ENCODE assay signal across 4 cellular contexts in the genomic region with DNA sequence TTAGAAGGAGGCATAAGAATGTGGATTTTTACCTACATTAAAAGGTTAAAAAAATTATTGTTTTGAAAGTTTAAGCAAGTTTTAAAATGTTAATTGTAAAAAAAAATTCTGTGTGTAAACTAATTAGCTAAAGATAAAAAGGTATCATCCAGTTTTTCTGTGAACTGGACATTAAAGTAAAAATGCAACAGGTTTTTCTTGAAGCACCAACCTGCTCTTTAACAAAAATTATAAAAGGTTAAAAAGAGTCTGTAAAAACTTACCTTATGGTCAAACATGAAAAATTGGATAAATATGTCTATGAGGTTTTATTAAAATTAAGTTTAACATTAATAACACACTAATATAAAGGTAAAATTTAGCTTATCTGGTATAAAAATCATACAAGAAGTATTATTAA. TPM values are rescaled to one million over a fixed set of nuclear protein-coding genes. Genes with fewer than 3 reads are reported as not detected.
"Had no signal": no experiment of that assay in that cellular context is flagged by ENCODE, and none has a peak within 500 bp of the region (broad histone marks: within the 10 kb centered on the region; RNA-seq: fewer than 3 reads in every experiment).

No MANE protein-coding gene starts in this region.

RNA-seq across cellular contexts. Expression of a gene that starts 48.7 kb away (rescaled TPM):
- total RNA-seq: stomach, suprapubic skin, tibial nerve, vagina had no signal
